In the genomic region with DNA sequence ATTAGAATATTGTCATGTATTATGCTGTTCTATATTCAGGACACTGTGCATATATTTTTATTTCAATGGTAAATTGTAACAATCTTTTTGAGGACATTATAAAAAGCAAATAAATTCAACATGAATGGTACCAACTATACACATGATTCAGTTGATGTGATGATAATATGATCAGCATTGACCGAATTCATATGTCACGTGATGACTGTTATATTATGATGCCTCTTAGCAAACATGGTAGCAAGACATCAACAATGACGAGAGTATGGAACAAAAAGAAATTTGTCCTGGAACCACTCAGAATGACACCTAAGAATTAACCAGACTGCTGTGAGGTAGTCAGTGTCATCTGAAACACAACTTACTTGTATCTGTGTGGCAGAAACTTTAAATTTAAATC, we compare ENCODE assay signal across 1 cellular context.
TF ChIP-seq lines count a peak whose summit lies in the region.

No MANE protein-coding gene starts in this region.

TF ChIP-seq in HepG2, 621 proteins besides CTCF, POLR2A, EP300 and RAD21:
- TF ChIP-seq, protein P1, sequence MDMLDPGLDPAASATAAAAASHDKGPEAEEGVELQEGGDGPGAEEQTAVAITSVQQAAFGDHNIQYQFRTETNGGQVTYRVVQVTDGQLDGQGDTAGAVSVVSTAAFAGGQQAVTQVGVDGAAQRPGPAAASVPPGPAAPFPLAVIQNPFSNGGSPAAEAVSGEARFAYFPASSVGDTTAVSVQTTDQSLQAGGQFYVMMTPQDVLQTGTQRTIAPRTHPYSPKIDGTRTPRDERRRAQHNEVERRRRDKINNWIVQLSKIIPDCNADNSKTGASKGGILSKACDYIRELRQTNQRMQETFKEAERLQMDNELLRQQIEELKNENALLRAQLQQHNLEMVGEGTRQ (IDR thresholded peaks at IDR 0.05; ENCODE audit: low read depth, low read length) = peak; percentile 42; the same call in 1 of the 2 replicates
- TF ChIP-seq, protein P1 (CRISPR knock-in tag; IDR thresholded peaks at IDR 0.05; ENCODE audit: borderline replicate concordance) = no peak
- peak; percentile 74 for TF ChIP-seq RAD51 (IDR thresholded peaks at IDR 0.05; ENCODE audit: borderline replicate concordance)
- TF ChIP-seq, protein P2, sequence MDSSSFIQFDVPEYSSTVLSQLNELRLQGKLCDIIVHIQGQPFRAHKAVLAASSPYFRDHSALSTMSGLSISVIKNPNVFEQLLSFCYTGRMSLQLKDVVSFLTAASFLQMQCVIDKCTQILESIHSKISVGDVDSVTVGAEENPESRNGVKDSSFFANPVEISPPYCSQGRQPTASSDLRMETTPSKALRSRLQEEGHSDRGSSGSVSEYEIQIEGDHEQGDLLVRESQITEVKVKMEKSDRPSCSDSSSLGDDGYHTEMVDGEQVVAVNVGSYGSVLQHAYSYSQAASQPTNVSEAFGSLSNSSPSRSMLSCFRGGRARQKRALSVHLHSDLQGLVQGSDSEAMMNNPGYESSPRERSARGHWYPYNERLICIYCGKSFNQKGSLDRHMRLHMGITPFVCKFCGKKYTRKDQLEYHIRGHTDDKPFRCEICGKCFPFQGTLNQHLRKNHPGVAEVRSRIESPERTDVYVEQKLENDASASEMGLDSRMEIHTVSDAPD (CRISPR knock-in tag; IDR thresholded peaks at IDR 0.05) = no peak
- TF ChIP-seq, protein P3, sequence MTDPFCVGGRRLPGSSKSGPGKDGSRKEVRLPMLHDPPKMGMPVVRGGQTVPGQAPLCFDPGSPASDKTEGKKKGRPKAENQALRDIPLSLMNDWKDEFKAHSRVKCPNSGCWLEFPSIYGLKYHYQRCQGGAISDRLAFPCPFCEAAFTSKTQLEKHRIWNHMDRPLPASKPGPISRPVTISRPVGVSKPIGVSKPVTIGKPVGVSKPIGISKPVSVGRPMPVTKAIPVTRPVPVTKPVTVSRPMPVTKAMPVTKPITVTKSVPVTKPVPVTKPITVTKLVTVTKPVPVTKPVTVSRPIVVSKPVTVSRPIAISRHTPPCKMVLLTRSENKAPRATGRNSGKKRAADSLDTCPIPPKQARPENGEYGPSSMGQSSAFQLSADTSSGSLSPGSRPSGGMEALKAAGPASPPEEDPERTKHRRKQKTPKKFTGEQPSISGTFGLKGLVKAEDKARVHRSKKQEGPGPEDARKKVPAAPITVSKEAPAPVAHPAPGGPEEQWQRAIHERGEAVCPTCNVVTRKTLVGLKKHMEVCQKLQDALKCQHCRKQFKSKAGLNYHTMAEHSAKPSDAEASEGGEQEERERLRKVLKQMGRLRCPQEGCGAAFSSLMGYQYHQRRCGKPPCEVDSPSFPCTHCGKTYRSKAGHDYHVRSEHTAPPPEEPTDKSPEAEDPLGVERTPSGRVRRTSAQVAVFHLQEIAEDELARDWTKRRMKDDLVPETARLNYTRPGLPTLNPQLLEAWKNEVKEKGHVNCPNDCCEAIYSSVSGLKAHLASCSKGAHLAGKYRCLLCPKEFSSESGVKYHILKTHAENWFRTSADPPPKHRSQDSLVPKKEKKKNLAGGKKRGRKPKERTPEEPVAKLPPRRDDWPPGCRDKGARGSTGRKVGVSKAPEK (CRISPR knock-in tag; IDR thresholded peaks at IDR 0.05; ENCODE audit: borderline replicate concordance) = no peak
- TF ChIP-seq XBP1 (CRISPR knock-in tag; IDR thresholded peaks at IDR 0.05) = no peak
- TF ChIP-seq, protein P4, sequence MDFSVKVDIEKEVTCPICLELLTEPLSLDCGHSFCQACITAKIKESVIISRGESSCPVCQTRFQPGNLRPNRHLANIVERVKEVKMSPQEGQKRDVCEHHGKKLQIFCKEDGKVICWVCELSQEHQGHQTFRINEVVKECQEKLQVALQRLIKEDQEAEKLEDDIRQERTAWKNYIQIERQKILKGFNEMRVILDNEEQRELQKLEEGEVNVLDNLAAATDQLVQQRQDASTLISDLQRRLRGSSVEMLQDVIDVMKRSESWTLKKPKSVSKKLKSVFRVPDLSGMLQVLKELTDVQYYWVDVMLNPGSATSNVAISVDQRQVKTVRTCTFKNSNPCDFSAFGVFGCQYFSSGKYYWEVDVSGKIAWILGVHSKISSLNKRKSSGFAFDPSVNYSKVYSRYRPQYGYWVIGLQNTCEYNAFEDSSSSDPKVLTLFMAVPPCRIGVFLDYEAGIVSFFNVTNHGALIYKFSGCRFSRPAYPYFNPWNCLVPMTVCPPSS (IDR thresholded peaks at IDR 0.05) = no peak
- TF ChIP-seq KLF16 (CRISPR knock-in tag; IDR thresholded peaks at IDR 0.05) = no peak
- TF ChIP-seq KDM2A (CRISPR knock-in tag; IDR thresholded peaks at IDR 0.05; ENCODE audit: borderline replicate concordance, low read depth) = no peak
- TF ChIP-seq, protein P5, sequence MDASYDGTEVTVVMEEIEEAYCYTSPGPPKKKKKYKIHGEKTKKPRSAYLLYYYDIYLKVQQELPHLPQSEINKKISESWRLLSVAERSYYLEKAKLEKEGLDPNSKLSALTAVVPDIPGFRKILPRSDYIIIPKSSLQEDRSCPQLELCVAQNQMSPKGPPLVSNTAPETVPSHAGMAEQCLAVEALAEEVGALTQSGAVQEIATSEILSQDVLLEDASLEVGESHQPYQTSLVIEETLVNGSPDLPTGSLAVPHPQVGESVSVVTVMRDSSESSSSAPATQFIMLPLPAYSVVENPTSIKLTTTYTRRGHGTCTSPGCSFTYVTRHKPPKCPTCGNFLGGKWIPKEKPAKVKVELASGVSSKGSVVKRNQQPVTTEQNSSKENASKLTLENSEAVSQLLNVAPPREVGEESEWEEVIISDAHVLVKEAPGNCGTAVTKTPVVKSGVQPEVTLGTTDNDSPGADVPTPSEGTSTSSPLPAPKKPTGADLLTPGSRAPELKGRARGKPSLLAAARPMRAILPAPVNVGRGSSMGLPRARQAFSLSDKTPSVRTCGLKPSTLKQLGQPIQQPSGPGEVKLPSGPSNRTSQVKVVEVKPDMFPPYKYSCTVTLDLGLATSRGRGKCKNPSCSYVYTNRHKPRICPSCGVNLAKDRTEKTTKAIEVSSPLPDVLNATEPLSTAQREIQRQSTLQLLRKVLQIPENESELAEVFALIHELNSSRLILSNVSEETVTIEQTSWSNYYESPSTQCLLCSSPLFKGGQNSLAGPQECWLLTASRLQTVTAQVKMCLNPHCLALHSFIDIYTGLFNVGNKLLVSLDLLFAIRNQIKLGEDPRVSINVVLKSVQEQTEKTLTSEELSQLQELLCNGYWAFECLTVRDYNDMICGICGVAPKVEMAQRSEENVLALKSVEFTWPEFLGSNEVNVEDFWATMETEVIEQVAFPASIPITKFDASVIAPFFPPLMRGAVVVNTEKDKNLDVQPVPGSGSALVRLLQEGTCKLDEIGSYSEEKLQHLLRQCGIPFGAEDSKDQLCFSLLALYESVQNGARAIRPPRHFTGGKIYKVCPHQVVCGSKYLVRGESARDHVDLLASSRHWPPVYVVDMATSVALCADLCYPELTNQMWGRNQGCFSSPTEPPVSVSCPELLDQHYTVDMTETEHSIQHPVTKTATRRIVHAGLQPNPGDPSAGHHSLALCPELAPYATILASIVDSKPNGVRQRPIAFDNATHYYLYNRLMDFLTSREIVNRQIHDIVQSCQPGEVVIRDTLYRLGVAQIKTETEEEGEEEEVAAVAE (CRISPR knock-in tag; IDR thresholded peaks at IDR 0.05; ENCODE audit: borderline replicate concordance) = no peak
- peak; percentile 50; the same call in 1 of the 2 replicates for TF ChIP-seq CREB1 (IDR thresholded peaks at IDR 0.05)
- no peak for TF ChIP-seq CREB1 (CRISPR knock-in tag; IDR thresholded peaks at IDR 0.05)
- no peak for TF ChIP-seq ZNF432 (CRISPR knock-in tag; IDR thresholded peaks at IDR 0.05; ENCODE audit: borderline replicate concordance)
- TF ChIP-seq IRX3 (CRISPR knock-in tag; IDR thresholded peaks at IDR 0.05; ENCODE audit: borderline replicate concordance, low read depth) = no peak
- no peak for TF ChIP-seq ZSCAN22 (CRISPR knock-in tag; IDR thresholded peaks at IDR 0.05)
- no peak for TF ChIP-seq MYPOP (CRISPR knock-in tag; IDR thresholded peaks at IDR 0.05)
- no peak for TF ChIP-seq NFE2 (CRISPR knock-in tag; IDR thresholded peaks at IDR 0.05)
- TF ChIP-seq PRMT3 (CRISPR knock-in tag; IDR thresholded peaks at IDR 0.05; ENCODE audit: borderline replicate concordance, low read depth) = no peak
- TF ChIP-seq PRDM4 (CRISPR knock-in tag; IDR thresholded peaks at IDR 0.05; ENCODE audit: borderline replicate concordance) = no peak
- no peak for TF ChIP-seq ZNF251 (CRISPR knock-in tag; IDR thresholded peaks at IDR 0.05)
- TF ChIP-seq ZNF781 (CRISPR knock-in tag; IDR thresholded peaks at IDR 0.05; ENCODE audit: borderline replicate concordance, not compliant biosample characterization) = no peak
- TF ChIP-seq PTBP1 (IDR thresholded peaks at IDR 0.05; ENCODE audit: low read depth, low read length, poor library complexity, severe bottlenecking) = no peak
- no peak for TF ChIP-seq KDM1A (CRISPR knock-in tag; IDR thresholded peaks at IDR 0.05)
- no peak for TF ChIP-seq ZNF770 (CRISPR knock-in tag; IDR thresholded peaks at IDR 0.05)
- no peak for TF ChIP-seq ZNF17 (CRISPR knock-in tag; IDR thresholded peaks at IDR 0.05)
- TF ChIP-seq ZKSCAN8 (CRISPR knock-in tag; IDR thresholded peaks at IDR 0.05; ENCODE audit: borderline replicate concordance) = no peak
- TF ChIP-seq ZNF44 (CRISPR knock-in tag; IDR thresholded peaks at IDR 0.05) = no peak
